In the genomic region with DNA sequence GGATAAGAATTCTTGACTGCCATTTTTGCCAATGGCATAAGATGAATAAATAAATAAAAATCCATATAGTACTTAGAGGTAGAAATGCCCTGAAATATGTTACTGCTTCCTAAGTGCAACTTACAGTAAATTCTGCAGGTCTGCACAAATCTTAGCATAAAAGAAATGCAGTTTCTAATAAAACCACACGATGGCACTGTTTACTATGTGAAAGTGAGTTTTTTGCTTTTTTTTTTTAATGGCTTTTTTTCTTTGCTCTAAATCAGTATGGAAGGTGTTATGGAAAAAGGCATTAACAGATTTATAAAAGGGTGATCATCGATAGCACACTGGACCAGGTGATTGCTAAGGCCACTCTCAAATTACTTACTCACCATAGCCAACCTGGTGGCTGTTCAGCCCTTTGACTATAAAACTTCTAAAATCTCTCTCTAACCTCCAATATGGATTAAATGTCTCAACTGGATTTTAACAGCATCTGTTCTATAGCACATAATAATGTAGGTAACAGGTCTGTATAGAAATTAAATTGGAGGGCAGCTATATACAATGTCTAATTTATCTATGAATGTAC, we compare ENCODE assay signal across 8 cellular contexts. TPM values are rescaled to one million over a fixed set of nuclear protein-coding genes. Genes with fewer than 3 reads are reported as not detected.
DNase-seq lines count a peak whose midpoint lies in the region; ATAC-seq, FAIRE-seq and TF ChIP-seq lines count a peak whose summit lies in the region.

No MANE protein-coding gene starts in this region.

- H3K27me3 Mint-ChIP-seq in activated CD4-positive, alpha-beta T cell treated with anti-CD3 and anti-CD28 coated beads, Interleukin-2, amount 10 ng/mL, durations not matched to agents 24 days and 14 days, result no peaks in the 10 kb centered on the region

- peaks cover 36% of the 10 kb centered on the region; the same call in 1 of the 3 replicates for H3K36me3 ChIP-seq in K562 (ENCODE audit: control insufficient read depth, insufficient read depth, low read length)
- H3K36me3 ChIP-seq in HepG2 (replicated peaks in 1 of 2; ENCODE audit: control insufficient read depth in 1 of 2, insufficient read depth in 2 of 2, low read length in 2 of 2), result no peaks in the 10 kb centered on the region; a peak in 1 of 5 replicates

- peaks cover 6% of the 10 kb centered on the region for H3K4me1 Mint-ChIP-seq in activated CD4-positive, alpha-beta T cell treated with anti-CD3 and anti-CD28 coated beads, Interleukin-2, amount 10 ng/mL, durations not matched to agents 24 days and 14 days

- no peak overlapping the region for H2AFZ ChIP-seq in K562 (ENCODE audit: low read depth, low read length)
- H2AFZ ChIP-seq in HepG2 (ENCODE audit: low read length), result no peak overlapping the region

- no peaks in the 10 kb centered on the region for H3K9me3 ChIP-seq in K562 (replicated peaks; ENCODE audit: control insufficient read depth, insufficient read depth, low read depth, low read length)
- H3K9me3 ChIP-seq in HepG2 (ENCODE audit: low read length), result no peaks in the 10 kb centered on the region

- H3K9me3 Mint-ChIP-seq in activated CD4-positive, alpha-beta T cell treated with anti-CD3 and anti-CD28 coated beads, Interleukin-2, amount 10 ng/mL, durations not matched to agents 24 days and 14 days, result no peaks in the 10 kb centered on the region

- H3K4me3 Mint-ChIP-seq in activated CD4-positive, alpha-beta T cell treated with anti-CD3 and anti-CD28 coated beads, Interleukin-2, amount 10 ng/mL, durations not matched to agents 24 days and 14 days, result no peak overlapping the region

- CTCF ChIA-PET in K562 (lab: Yijun Ruan, JAX; ENCODE audit: low intra/inter-chr PET ratio), result interaction anchor here (0.7 to 1.7 kb wide), 6 partner anchors 55 to 1096 kb away, joined by 3 to 19 read pairs (median 4); no protein-coding TSS in a partner anchor
- CTCF ChIA-PET in HepG2 (lab: Yijun Ruan, JAX; ENCODE audit: low intra/inter-chr PET ratio, low total read pairs), result interaction anchor here (1.2 to 3.2 kb wide), 4 partner anchors 84 to 775 kb away, joined by 4 to 16 read pairs (median 10); no protein-coding TSS in a partner anchor

- H3K79me2 ChIP-seq in K562 (ENCODE audit: control insufficient read depth, insufficient read depth, low read length) (no peaks in the 10 kb centered on the region), HepG2 (ENCODE audit: insufficient read depth, low read length) (no peaks in the 10 kb centered on the region)

- BruUV-seq in K562 (replicated peaks; lab: Mats Ljungman, UMichigan) (no TSS peak), HepG2 (replicated peaks; lab: Mats Ljungman, UMichigan) (no TSS peak)

- intact Hi-C loops in activated CD4-positive, alpha-beta T cell treated with anti-CD3 and anti-CD28 coated beads, Interleukin-2, amount 10 ng/mL, durations not matched to agents 24 days and 14 days (cut with micrococcal nuclease), result loop anchor here (1.0 to 2.0 kb wide), 4 partner anchors 45 to 866 kb away; a partner anchor contains a TSS
- intact Hi-C loops in K562 (cut with micrococcal nuclease), result loop anchor here (1.0 to 10.0 kb wide), 5 partner anchors 46 to 775 kb away; a partner anchor contains a TSS
- intact Hi-C loops in HepG2 (cut with micrococcal nuclease; ENCODE audit: unreplicated experiment), result loop anchor here (1.0 to 5.0 kb wide), 6 partner anchors 46 to 866 kb away; a partner anchor contains a TSS

- POLR2A ChIA-PET in K562 (lab: Yijun Ruan, JAX) (interaction anchor here (0.6 kb wide), 1 partner anchor 1274 kb away, joined by 3 read pairs; no protein-coding TSS in a partner anchor), HepG2 (lab: Yijun Ruan, JAX) (no interaction called here)

- no peaks in the 10 kb centered on the region for H3K9me1 ChIP-seq in K562 (ENCODE audit: control insufficient read depth, insufficient read depth, low read length)

- H3K4me2 ChIP-seq in K562 (ENCODE audit: insufficient read depth, low read length) (no peak overlapping the region), HepG2 (ENCODE audit: low read depth, low read length) (no peak overlapping the region)

- 6% methylated on average over 2 of the region's 2 CpGs for WGBS in K562 (ENCODE audit: insufficient coverage, low coverage, missing lambda C conversion rate)
- 4% methylated on average over 2 of the region's 2 CpGs for WGBS in HepG2 (ENCODE audit: low lambda C conversion rate)

- H3K27me3 ChIP-seq in K562 (ENCODE audit: control insufficient read depth in 2 of 2, insufficient read depth in 2 of 2, low read length in 2 of 2), result no peaks in the 10 kb centered on the region
- H3K27me3 ChIP-seq in HepG2 (ENCODE audit: control insufficient read depth in 1 of 2, insufficient read depth in 2 of 2, low read length in 2 of 2), result no peaks in the 10 kb centered on the region

- H3K27ac ChIP-seq in K562 (ENCODE audit: extremely low read depth, low read depth, low read length) (no peak overlapping the region), HepG2 (ENCODE audit: extremely low read length, insufficient read depth, low read length) (no peak overlapping the region)

- TF ChIP-seq POLR2A in K562 (conservative IDR thresholded peaks at IDR 0.05) (no peak), HepG2 (IDR thresholded peaks at IDR 0.05; ENCODE audit: insufficient read depth in 1 of 2, low read depth in 2 of 2, low read length in 2 of 2) (no peak)

- FAIRE-seq in K562 (lab: Jason Lieb, UNC) (peak; percentile 64), HepG2 (lab: Jason Lieb, UNC) (peak; percentile 48)

- in situ Hi-C loops in K562 (cut with MboI) (loop anchor here (10.0 kb wide), 1 partner anchor 773 kb away; no protein-coding TSS in a partner anchor), HepG2 (cut with HindIII; ENCODE audit: extremely low pct_ligation_motif_present, low pct_unique_long_range_greater_than_20kb) (loop anchor here (5.0 kb wide), 1 partner anchor 776 kb away; no protein-coding TSS in a partner anchor)

- no peak overlapping the region for H3K27ac Mint-ChIP-seq in activated CD4-positive, alpha-beta T cell treated with anti-CD3 and anti-CD28 coated beads, Interleukin-2, amount 10 ng/mL, durations not matched to agents 24 days and 14 days

- H3K4me3 ChIP-seq in K562 (no peak overlapping the region), HepG2 (replicated peaks in 1 of 3; ENCODE audit: insufficient read depth in 1 of 3, low read depth in 2 of 3, low read length in 3 of 3) (no peak overlapping the region)

- H3K4me1 ChIP-seq in K562 (replicated peaks in 1 of 2; ENCODE audit: control insufficient read depth in 2 of 2, insufficient read depth in 2 of 2, low read length in 2 of 2) (no peaks in the 10 kb centered on the region), HepG2 (ENCODE audit: insufficient read depth, low read length) (no peaks in the 10 kb centered on the region)

- no peak for TF ChIP-seq EP300 in K562 (IDR thresholded peaks at IDR 0.05; ENCODE audit: low read length)
- TF ChIP-seq EP300 in HepG2 (IDR thresholded peaks at IDR 0.05; ENCODE audit: low read depth in 2 of 2, low read length in 2 of 2), result no peak
- no peak for TF ChIP-seq EP300 in HepG2 (CRISPR knock-in tag; IDR thresholded peaks at IDR 0.05; ENCODE audit: borderline replicate concordance)

- H4K20me1 ChIP-seq in K562 (replicated peaks; ENCODE audit: control insufficient read depth, insufficient read depth, low read length), result no peaks in the 10 kb centered on the region
- H4K20me1 ChIP-seq in HepG2 (ENCODE audit: insufficient read depth, low read length), result no peaks in the 10 kb centered on the region

- peak; percentile 63 for DNase-seq in activated CD4-positive, alpha-beta T cell treated with anti-CD3 and anti-CD28 coated beads, Interleukin-2, amount 10 ng/mL, durations not matched to agents 24 days and 14 days
- no peak for DNase-seq in activated CD4-positive, alpha-beta T cell treated with anti-CD3 and anti-CD28 coated beads, Interleukin-2, amount 50 U/mL, for 48 hours
- DNase-seq in NCI-H2171 treated with DMSO at 0.1 percent for 48 hours (lab: John Stamatoyannopoulos, UW) (peak; percentile 72), K562 (ENCODE audit: extremely low read depth in 1 of 4, low spot score in 3 of 4) (peak in 3 of 4 experiments; percentile 20 to 47 (median 31)), HepG2 (ENCODE audit: low spot score) (peak; percentile 32)
- DNase-seq in effector CD8-positive, alpha-beta T cell (lab: John Stamatoyannopoulos, UW), result no peak

- TF ChIP-seq CTCF in K562 (IDR thresholded peaks at IDR 0.05 in 2 of 3, conservative IDR thresholded peaks at IDR 0.05 in 1 of 3; ENCODE audit: insufficient read depth in 2 of 3, low read depth in 1 of 3, low read length in 3 of 3), result peak; percentile 55 to 81 (median 62); a peak in 5 of 6 replicates
- TF ChIP-seq CTCF in HepG2 (CRISPR knock-in tag; IDR thresholded peaks at IDR 0.05), result peak; percentile 59

- H3K9ac ChIP-seq in K562 (ENCODE audit: insufficient read depth in 1 of 2, low read depth in 2 of 2, low read length in 2 of 2) (no peak overlapping the region), HepG2 (ENCODE audit: insufficient read depth, low read depth, low read length) (no peak overlapping the region)

- ATAC-seq in K562 (peak; percentile 50), HepG2 (no peak), HG03469 (IDR thresholded peaks at IDR 0.05; ENCODE audit: unreplicated experiment) (no peak), HG03378 (IDR thresholded peaks at IDR 0.05; ENCODE audit: unreplicated experiment) (no peak)

- TF ChIP-seq RAD21 in K562 (CRISPR knock-in tag; conservative IDR thresholded peaks at IDR 0.05 in 1 of 2, IDR thresholded peaks at IDR 0.05 in 1 of 2) (peak; percentile 50 to 66), HepG2 (CRISPR knock-in tag; IDR thresholded peaks at IDR 0.05) (no peak)

- H3K36me3 Mint-ChIP-seq in activated CD4-positive, alpha-beta T cell treated with anti-CD3 and anti-CD28 coated beads, Interleukin-2, amount 10 ng/mL, durations not matched to agents 24 days and 14 days (ENCODE audit: low read depth), result peaks cover 35% of the 10 kb centered on the region

RNA-seq across cellular contexts. Expression of a gene that starts 45.8 kb away (rescaled TPM):
- total RNA-seq in activated CD4-positive, alpha-beta T cell treated with anti-CD3 and anti-CD28 coated beads, Interleukin-2, amount 10 ng/mL, durations not matched to agents 24 days and 14 days, result 155 and 160 TPM in 2 replicates
- total RNA-seq in K562 (2011; cell fraction: chromatin; rRNA removed; ENCODE audit: low replicate concordance), result 51.8 and 267 TPM in 2 replicates
- 24.5 and 37.9 TPM in 2 replicates for total RNA-seq in K562 (2011; cell fraction: nucleolus; rRNA removed)
- total RNA-seq in K562 (2011; cell fraction: nucleoplasm; rRNA removed), result 73.0 and 108 TPM in 2 replicates
- 23.8 and 26.2 TPM in 2 replicates for total RNA-seq in K562 (2014; rRNA removed)
- 45.6 and 54.3 TPM in 2 replicates for total RNA-seq in K562 (2014; rRNA removed; fragmentation: Illumina TruSeq; extraction: Trizol)
- total RNA-seq in K562 (2015; rRNA removed; fragmentation: Illumina TruSeq; extraction: Trizol), result 37.1 and 41.1 TPM in 2 replicates
- 30.9 and 33.8 TPM in 2 replicates for total RNA-seq in K562 (2021)
- polyA plus RNA-seq in K562 (2011; rRNA removed), result 39.6 and 54.9 TPM in 2 replicates
- 6.8 and 11.1 TPM in 2 replicates for polyA plus RNA-seq in K562 (2011; cell fraction: cytosol; rRNA removed)
- 63.7 and 78.6 TPM in 2 replicates for polyA plus RNA-seq in K562 (2011; cell fraction: nucleus; rRNA removed)
- 19.1 and 23.8 TPM in 2 replicates for polyA plus RNA-seq in K562 (2012)
- 30.0 and 34.8 TPM in 2 replicates for polyA plus RNA-seq in K562 (2014; fragmentation: Illumina TruSeq; extraction: Trizol)
- polyA plus RNA-seq in K562 (2014; fragmentation: Nextera tagmentation; extraction: Ambion mirVana), result 10 to 100 TPM; 24.7 to 27.7 TPM
- polyA plus RNA-seq in K562 (2014; rRNA removed), result 24.1 and 32.2 TPM in 2 replicates
- polyA minus RNA-seq in K562 (2011; rRNA and poly(A)+ RNA removed), result 104 and 113 TPM in 2 replicates
- polyA minus RNA-seq in K562 (2011; cell fraction: cytosol; rRNA and poly(A)+ RNA removed), result 19.1 and 22.9 TPM in 2 replicates
- 73.5 and 131 TPM in 2 replicates for polyA minus RNA-seq in K562 (2011; cell fraction: nucleus; rRNA and poly(A)+ RNA removed)
- total RNA-seq in HepG2 (2016; rRNA removed; fragmentation: Illumina TruSeq; extraction: Trizol), result 18.0 and 18.6 TPM in 2 replicates
- total RNA-seq in HepG2 (2016; cell fraction: cytosol; rRNA removed; fragmentation: Illumina TruSeq; extraction: Trizol; ENCODE audit: low read depth), result 5.5 and 6.3 TPM in 2 replicates
- 16.8 and 18.8 TPM in 2 replicates for total RNA-seq in HepG2 (2016; cell fraction: insoluble cytoplasmic fraction; rRNA removed; fragmentation: Illumina TruSeq; extraction: Trizol)
- 5.9 and 9.1 TPM in 2 replicates for total RNA-seq in HepG2 (2016; cell fraction: membrane; rRNA removed; fragmentation: Illumina TruSeq; extraction: Trizol)
- 57.4 and 61.1 TPM in 2 replicates for total RNA-seq in HepG2 (2016; cell fraction: nucleus; rRNA removed; fragmentation: Illumina TruSeq; extraction: Trizol)
- 4.0 and 7.2 TPM in 2 replicates for polyA plus RNA-seq in HepG2 (2011; rRNA removed)
- polyA plus RNA-seq in HepG2 (2011; cell fraction: cytosol; rRNA removed), result 1.9 and 2.0 TPM in 2 replicates
- polyA plus RNA-seq in HepG2 (2011; cell fraction: nucleus; rRNA removed), result 7.2 and 7.6 TPM in 2 replicates
- polyA plus RNA-seq in HepG2 (2012), result 3.9 and 4.6 TPM in 2 replicates
- 0.74 and 0.96 TPM in 2 replicates for polyA plus RNA-seq in HepG2 (2016; cell fraction: cytosol; fragmentation: Illumina TruSeq; extraction: Trizol; ENCODE audit: low read depth)
- 10.6 and 12.4 TPM in 2 replicates for polyA plus RNA-seq in HepG2 (2016; cell fraction: insoluble cytoplasmic fraction; fragmentation: Illumina TruSeq; extraction: Trizol; ENCODE audit: low read depth)
- polyA plus RNA-seq in HepG2 (2016; cell fraction: membrane; fragmentation: Illumina TruSeq; extraction: Trizol; ENCODE audit: low read depth), result 2.4 and 2.6 TPM in 2 replicates
- 23.1 and 29.2 TPM in 2 replicates for polyA plus RNA-seq in HepG2 (2016; cell fraction: nucleus; fragmentation: Illumina TruSeq; extraction: Trizol; ENCODE audit: insufficient read depth, low read depth)
- polyA minus RNA-seq in HepG2 (2011; rRNA and poly(A)+ RNA removed; ENCODE audit: low replicate concordance), result 5.7 and 10.3 TPM in 2 replicates
- 3.2 and 4.3 TPM in 2 replicates for polyA minus RNA-seq in HepG2 (2011; cell fraction: cytosol; rRNA and poly(A)+ RNA removed)
- 71.8 and 82.2 TPM in 2 replicates for polyA minus RNA-seq in HepG2 (2011; cell fraction: nucleus; rRNA and poly(A)+ RNA removed)

Comparison
In these comparisons a context has a peak if more than half of its experiments do, and no peak if none do; other contexts are left out.
1. DNase-seq: peak in activated CD4-positive, alpha-beta T cell treated with anti-CD3 and anti-CD28 coated beads, Interleukin-2, amount 10 ng/mL, durations not matched to agents 24 days and 14 days (single experiment), NCI-H2171 treated with DMSO at 0.1 percent for 48 hours (single experiment), K562 (3 of 4) and HepG2 (single experiment); none in activated CD4-positive, alpha-beta T cell treated with anti-CD3 and anti-CD28 coated beads, Interleukin-2, amount 50 U/mL, for 48 hours (0 of 2) and effector CD8-positive, alpha-beta T cell (single experiment).